In genomic region chr18:48590678-48591077, GRCh38 we compare ENCODE assay signal across 13 cellular contexts. TPM values are rescaled to one million over a fixed set of nuclear protein-coding genes. Genes with fewer than 3 reads are reported as not detected.
DNase-seq lines count a peak whose midpoint lies in the region; ATAC-seq, FAIRE-seq and TF ChIP-seq lines count a peak whose summit lies in the region.
"Had no signal": no experiment of that assay in that cellular context is flagged by ENCODE, and none has a peak within 500 bp of the region (broad histone marks: within the 10 kb centered on the region; RNA-seq: fewer than 3 reads in every experiment).

No MANE protein-coding gene starts in this region.

- peaks cover 20% of the 10 kb centered on the region for H3K36me3 Mint-ChIP-seq in osteocyte (ENCODE audit: unreplicated experiment)
- H3K36me3 Mint-ChIP-seq in activated naive CD4-positive, alpha-beta T cell treated with anti-CD3 and anti-CD28 coated beads, Interleukin-2, amount 10 ng/mL, durations not matched to agents 7 days and 5 days, result no peaks in the 10 kb centered on the region
- H3K36me3 Mint-ChIP-seq: activated naive CD8-positive, alpha-beta T cell had no signal

- H3K9me3 Mint-ChIP-seq in osteocyte (ENCODE audit: unreplicated experiment), result no peaks in the 10 kb centered on the region
- H3K9me3 Mint-ChIP-seq in activated naive CD4-positive, alpha-beta T cell treated with anti-CD3 and anti-CD28 coated beads, Interleukin-2, amount 10 ng/mL, durations not matched to agents 7 days and 5 days, result no peaks in the 10 kb centered on the region
- H3K9me3 Mint-ChIP-seq: activated B cell treated with CpG ODN at 0.5 μM for 24 hours, nephron had no signal

- H3K27me3 Mint-ChIP-seq in osteocyte (ENCODE audit: unreplicated experiment), result no peaks in the 10 kb centered on the region
- peaks cover 5% of the 10 kb centered on the region for H3K27me3 Mint-ChIP-seq in activated naive CD4-positive, alpha-beta T cell treated with anti-CD3 and anti-CD28 coated beads, Interleukin-2, amount 10 ng/mL, durations not matched to agents 7 days and 5 days
- H3K27me3 Mint-ChIP-seq: activated naive CD8-positive, alpha-beta T cell had no signal

- peak overlapping the region; percentile 85 for H3K27ac Mint-ChIP-seq in osteocyte (ENCODE audit: unreplicated experiment)
- H3K27ac Mint-ChIP-seq in activated naive CD4-positive, alpha-beta T cell treated with anti-CD3 and anti-CD28 coated beads, Interleukin-2, amount 10 ng/mL, durations not matched to agents 7 days and 5 days, result no peak overlapping the region
- H3K27ac Mint-ChIP-seq: activated B cell treated with CpG ODN at 0.5 μM for 24 hours; activated naive CD8-positive, alpha-beta T cell had no signal

- TF ChIP-seq CTCF in osteocyte (IDR thresholded peaks at IDR 0.05), result no peak

- peaks cover 66% of the 10 kb centered on the region for H3K4me1 Mint-ChIP-seq in osteocyte (ENCODE audit: unreplicated experiment)
- H3K4me1 Mint-ChIP-seq in activated naive CD4-positive, alpha-beta T cell treated with anti-CD3 and anti-CD28 coated beads, Interleukin-2, amount 10 ng/mL, durations not matched to agents 7 days and 5 days, result no peaks in the 10 kb centered on the region
- H3K4me1 Mint-ChIP-seq: activated B cell treated with CpG ODN at 0.5 μM for 24 hours had no signal

- CTCF ChIA-PET in activated naive CD4-positive, alpha-beta T cell treated with anti-CD3 and anti-CD28 coated beads, Interleukin-2, amount 10 ng/mL, durations not matched to agents 7 days and 5 days (lab: Charles Lee), result no interaction called here

- DNase-seq in GM03348 (ENCODE audit: low spot score) (peak; percentile 82), RCC 7860 (ENCODE audit: low spot score) (peak; percentile 73), fibroblast of gingiva (ENCODE audit: low read depth) (peak; percentile 74), osteocyte (ENCODE audit: extremely low spot score, unreplicated experiment) (no peak), iPS-NIHi11 (ENCODE audit: low spot score) (no peak), NCI-H1105 treated with DMSO at 0.1 percent for 48 hours (lab: John Stamatoyannopoulos, UW) (no peak)
- DNase-seq in activated naive CD4-positive, alpha-beta T cell treated with anti-CD3 and anti-CD28 coated beads, Interleukin-2, amount 10 ng/mL, durations not matched to agents 7 days and 5 days, result no peak
- DNase-seq: activated B cell treated with CpG ODN at 0.5 μM for 24 hours, Kasumi-1, OCI-M1 had no signal

- no peak overlapping the region for H3K4me3 Mint-ChIP-seq in osteocyte (ENCODE audit: unreplicated experiment)
- no peak overlapping the region for H3K4me3 Mint-ChIP-seq in activated naive CD4-positive, alpha-beta T cell treated with anti-CD3 and anti-CD28 coated beads, Interleukin-2, amount 10 ng/mL, durations not matched to agents 7 days and 5 days
- H3K4me3 Mint-ChIP-seq: activated B cell treated with CpG ODN at 0.5 μM for 24 hours; activated naive CD8-positive, alpha-beta T cell had no signal

- ATAC-seq in HG02571 (IDR thresholded peaks at IDR 0.05; ENCODE audit: unreplicated experiment), result no peak

- peak; percentile 80 for FAIRE-seq in RCC 7860 (lab: Jason Lieb, UNC)

RNA-seq across cellular contexts. Expression of gene CTIF, which starts 51.8 kb away (rescaled TPM):
- 169 and 172 TPM in 2 replicates for total RNA-seq in osteocyte

Comparison
In these comparisons a context has a peak if more than half of its experiments do, and no peak if none do; other contexts are left out.
1. DNase-seq: peak in GM03348 (single experiment), RCC 7860 (single experiment) and fibroblast of gingiva (single experiment); none in osteocyte (single experiment), activated naive CD4-positive, alpha-beta T cell treated with anti-CD3 and anti-CD28 coated beads, Interleukin-2, amount 10 ng/mL, durations not matched to agents 7 days and 5 days (single experiment), iPS-NIHi11 (single experiment) and NCI-H1105 treated with DMSO at 0.1 percent for 48 hours (single experiment).